Comparison of ENCODE assay signal across 23 cellular contexts in genomic region chr20:53947501-53948195, GRCh38.
"Had no signal": no experiment of that assay in that cellular context is flagged by ENCODE, and none has a peak within 500 bp of the region (broad histone marks: within the 10 kb centered on the region; RNA-seq: fewer than 3 reads in every experiment).

No MANE protein-coding gene starts in this region.

- DNase-seq: activated CD4-positive, alpha-beta T cell treated with anti-CD3 and anti-CD28 coated beads for 4 hours; activated naive CD4-positive, alpha-beta T cell treated with anti-CD3 and anti-CD28 coated beads for 36 hours; activated T-cell treated with anti-CD3 and anti-CD28 coated beads for 4 hours; amniotic stem cell; body of pancreas; caudate nucleus; colonic mucosa; esophagus squamous epithelium; hippocampal formation; kidney; left ventricle myocardium inferior; occipital lobe; right cardiac atrium; small intestine; stimulated activated CD4-positive, alpha-beta T cell treated with anti-CD3 and anti-CD28 coated beads, Interleukin-4, amount 100 ng/mL, for 4 hours; stimulated activated CD8-positive, alpha-beta memory T cell treated with anti-CD3 and anti-CD28 coated beads, Interleukin-4, amount 100 ng/mL, for 48 hours had no signal

- H3K4me3 ChIP-seq: body of pancreas, colonic mucosa, esophagus squamous epithelium, left ventricle myocardium inferior, prostate gland, suprapubic skin, upper lobe of left lung had no signal

- H3K27ac ChIP-seq: body of pancreas, colonic mucosa, esophagus squamous epithelium, left ventricle myocardium inferior, prostate gland, suprapubic skin, upper lobe of left lung had no signal

- FAIRE-seq: kidney, small intestine had no signal

- H3K27me3 Mint-ChIP-seq: memory B cell; stimulated activated naive CD8-positive, alpha-beta T cell treated with anti-CD3 and anti-CD28 coated beads, Interleukin-15, Interleukin-2, amounts not matched to agents 100 ng/mL and 50 ng/mL, for 24 hours had no signal

- H3K27ac Mint-ChIP-seq: nephron, WTC11 had no signal

- H3K27me3 ChIP-seq: body of pancreas, colonic mucosa, esophagus squamous epithelium, suprapubic skin, upper lobe of left lung had no signal

- H3K9me3 ChIP-seq: body of pancreas, colonic mucosa, esophagus squamous epithelium, prostate gland, suprapubic skin, upper lobe of left lung had no signal

- H3K4me1 ChIP-seq: body of pancreas, colonic mucosa, prostate gland had no signal

- H3K4me3 Mint-ChIP-seq: activated naive CD4-positive, alpha-beta T cell treated with anti-CD3 and anti-CD28 coated beads for 36 hours; memory B cell; nephron; WTC11 had no signal

- H3K36me3 ChIP-seq: colonic mucosa, esophagus squamous epithelium, left ventricle myocardium inferior, prostate gland, suprapubic skin, upper lobe of left lung had no signal

- ATAC-seq: body of pancreas, right cardiac atrium, WTC11 had no signal
